In genomic region chr1:176208034-176208433, GRCh38 we compare ENCODE assay signal across 8 cellular contexts. TPM values are rescaled to one million over a fixed set of nuclear protein-coding genes. Genes with fewer than 3 reads are reported as not detected.
DNase-seq lines count a peak whose midpoint lies in the region; ATAC-seq, FAIRE-seq and TF ChIP-seq lines count a peak whose summit lies in the region.

No MANE protein-coding gene starts in this region.

- peak overlapping the region; percentile 86 to 98 (median 94) for H3K4me2 ChIP-seq in BLaER1 treated with 17β-estradiol and CSF1 and Interleukin-3, amounts not matched to agents 10 nM and 100 nM
- peak overlapping the region; percentile 84 for H3K4me2 ChIP-seq in MM.1S (ENCODE audit: low read depth, low read length)
- peak overlapping the region; percentile 91 for H3K4me2 ChIP-seq in neural cell (ENCODE audit: low read length)

- peaks cover 39% of the 10 kb centered on the region for H3K79me2 ChIP-seq in MM.1S (ENCODE audit: low read length)
- H3K79me2 ChIP-seq in neural cell (replicated peaks; ENCODE audit: insufficient read depth, low read length): peaks cover 32% of the 10 kb centered on the region

- peaks cover 22 to 63% (median 33%) of the 10 kb centered on the region in 10 experiments for H3K4me1 ChIP-seq in BLaER1 treated with 17β-estradiol and CSF1 and Interleukin-3, amounts not matched to agents 10 nM and 100 nM
- H3K4me1 ChIP-seq in MM.1S (ENCODE audit: low read length): peaks cover 10% of the 10 kb centered on the region
- H3K4me1 ChIP-seq in effector memory CD4-positive, alpha-beta T cell (ENCODE audit: control insufficient read depth, insufficient read depth, low read length, poor library complexity, severe bottlenecking): peaks cover 15% of the 10 kb centered on the region

- H3K9me3 ChIP-seq in BLaER1 treated with 17β-estradiol and CSF1 and Interleukin-3, amounts not matched to agents 10 nM and 100 nM (replicated peaks in 1 of 11): 0 out of 22 replicates have a peak, but pooled peaks cover 0 to 3% (median 0%) of the 10 kb centered on the region in 11 experiments
- H3K9me3 ChIP-seq in MM.1S (replicated peaks; ENCODE audit: insufficient read depth, low read length): no peaks in the 10 kb centered on the region
- H3K9me3 ChIP-seq in effector memory CD4-positive, alpha-beta T cell (ENCODE audit: control insufficient read depth, low read length): no peaks in the 10 kb centered on the region
- H3K9me3 ChIP-seq in neural cell (ENCODE audit: low read length): no peaks in the 10 kb centered on the region

- H3K9ac ChIP-seq in BLaER1 treated with 17β-estradiol and CSF1 and Interleukin-3, amounts not matched to agents 10 nM and 100 nM: peak overlapping the region; percentile 92 to 99 (median 98)
- H3K9ac ChIP-seq in MM.1S (ENCODE audit: low read length) (peak overlapping the region; percentile 93), neural cell (ENCODE audit: low read length) (peak overlapping the region; percentile 92)

- H3K9me2 ChIP-seq in MM.1S (replicated peaks; ENCODE audit: insufficient read depth, low read length) (no peaks in the 10 kb centered on the region), neural cell (ENCODE audit: insufficient read depth, low read length) (no peaks in the 10 kb centered on the region)

- peaks cover 0 to 7% (median 0%) of the 10 kb centered on the region in 11 experiments; a peak in 5 of 22 replicates for H3K36me3 ChIP-seq in BLaER1 treated with 17β-estradiol and CSF1 and Interleukin-3, amounts not matched to agents 10 nM and 100 nM
- H3K36me3 ChIP-seq in MM.1S (replicated peaks; ENCODE audit: insufficient read depth, low read length): no peaks in the 10 kb centered on the region
- no peaks in the 10 kb centered on the region for H3K36me3 ChIP-seq in effector memory CD4-positive, alpha-beta T cell (ENCODE audit: control insufficient read depth, insufficient read depth, low read length)
- no peaks in the 10 kb centered on the region for H3K36me3 ChIP-seq in neural cell (ENCODE audit: insufficient read depth, low read length)

- H3F3A ChIP-seq in MM.1S (ENCODE audit: insufficient read depth, low read length) (peaks cover 28% of the 10 kb centered on the region), neural cell (ENCODE audit: insufficient read depth, low read length, poor library complexity, severe bottlenecking) (peaks cover 3% of the 10 kb centered on the region)

- no peak for TF ChIP-seq EP300 in neural cell (conservative IDR thresholded peaks at IDR 0.05; ENCODE audit: poor library complexity, severe bottlenecking)

- H2AFZ ChIP-seq in MM.1S (ENCODE audit: low read length): peak overlapping the region; percentile 89
- H2AFZ ChIP-seq in neural cell (ENCODE audit: low read depth, low read length): peak overlapping the region; percentile 67

- DNase-seq in MM.1S: peak; percentile 34
- DNase-seq in effector memory CD4-positive, alpha-beta T cell: no peak
- no peak for DNase-seq in SIG-M5 (lab: John Stamatoyannopoulos, UW)
- DNase-seq in D721Med (ENCODE audit: insufficient read length, low spot score): no peak
- DNase-seq in 8988T: no peak

- H4K20me1 ChIP-seq in BLaER1 treated with 17β-estradiol and CSF1 and Interleukin-3, amounts not matched to agents 10 nM and 100 nM: peaks cover 20 to 37% (median 32%) of the 10 kb centered on the region in 11 experiments
- H4K20me1 ChIP-seq in MM.1S (ENCODE audit: insufficient read depth, low read length): peaks cover 4% of the 10 kb centered on the region
- no peaks in the 10 kb centered on the region for H4K20me1 ChIP-seq in neural cell (ENCODE audit: insufficient read depth)

- no peaks in the 10 kb centered on the region for H3K27me3 ChIP-seq in BLaER1 treated with 17β-estradiol and CSF1 and Interleukin-3, amounts not matched to agents 10 nM and 100 nM
- H3K27me3 ChIP-seq in MM.1S (replicated peaks; ENCODE audit: insufficient read depth, low read length): no peaks in the 10 kb centered on the region
- H3K27me3 ChIP-seq in effector memory CD4-positive, alpha-beta T cell (replicated peaks; ENCODE audit: control insufficient read depth, insufficient read depth, low read length, poor library complexity, severe bottlenecking): no peaks in the 10 kb centered on the region
- no peaks in the 10 kb centered on the region for H3K27me3 ChIP-seq in neural cell (ENCODE audit: insufficient read depth, low read depth, low read length)

- peak overlapping the region; percentile 72 to 100 (median 97) for H3K4me3 ChIP-seq in BLaER1 treated with 17β-estradiol and CSF1 and Interleukin-3, amounts not matched to agents 10 nM and 100 nM
- H3K4me3 ChIP-seq in MM.1S (ENCODE audit: low read length) (peak overlapping the region; percentile 98), neural cell (ENCODE audit: low read length) (peak overlapping the region; percentile 69)
- H3K4me3 ChIP-seq in effector memory CD4-positive, alpha-beta T cell (ENCODE audit: insufficient read depth, low read depth, low read length, poor library complexity, severe bottlenecking): peak overlapping the region; percentile 98

- no peak for TF ChIP-seq RAD21 in neural cell (conservative IDR thresholded peaks at IDR 0.05)

- ATAC-seq in HG02885 (IDR thresholded peaks at IDR 0.05; ENCODE audit: poor library complexity, unreplicated experiment): no peak

- peak overlapping the region; percentile 92 to 99 (median 97); a peak in 21 of 22 replicates for H3K27ac ChIP-seq in BLaER1 treated with 17β-estradiol and CSF1 and Interleukin-3, amounts not matched to agents 10 nM and 100 nM
- H3K27ac ChIP-seq in MM.1S (ENCODE audit: low read length): peak overlapping the region; percentile 82
- H3K27ac ChIP-seq in effector memory CD4-positive, alpha-beta T cell (ENCODE audit: insufficient read depth, low read length, poor library complexity, severe bottlenecking): peak overlapping the region; percentile 90
- H3K27ac ChIP-seq in neural cell (ENCODE audit: low read length): peak overlapping the region; percentile 90

- no peak for FAIRE-seq in D721Med (lab: Jason Lieb, UNC)

- TF ChIP-seq CTCF in MM.1S (IDR thresholded peaks at IDR 0.05; ENCODE audit: low read length) (no peak), neural cell (IDR thresholded peaks at IDR 0.05; ENCODE audit: poor library complexity, severe bottlenecking) (no peak), D721Med (IDR thresholded peaks at IDR 0.05; ENCODE audit: insufficient read depth, missing control alignments) (no peak)

TF ChIP-seq in neural cell, 6 proteins besides CTCF, POLR2A, EP300 and RAD21:
- TF ChIP-seq TAF1 (IDR thresholded peaks at IDR 0.05; ENCODE audit: low read depth) (no peak), MXI1 (conservative IDR thresholded peaks at IDR 0.05; ENCODE audit: poor library complexity, severe bottlenecking) (no peak), SMC3 (conservative IDR thresholded peaks at IDR 0.05; ENCODE audit: poor library complexity) (no peak)

RNA-seq across cellular contexts. Expression of gene COP1, which starts 0.9 kb away (rescaled TPM):
- polyA plus RNA-seq in neural cell: 71.9 and 72.3 TPM in 2 replicates
- 156 and 161 TPM in 2 replicates for polyA minus RNA-seq in neural cell
